8 cellular contexts compared by ENCODE assay signal in the genomic region with DNA sequence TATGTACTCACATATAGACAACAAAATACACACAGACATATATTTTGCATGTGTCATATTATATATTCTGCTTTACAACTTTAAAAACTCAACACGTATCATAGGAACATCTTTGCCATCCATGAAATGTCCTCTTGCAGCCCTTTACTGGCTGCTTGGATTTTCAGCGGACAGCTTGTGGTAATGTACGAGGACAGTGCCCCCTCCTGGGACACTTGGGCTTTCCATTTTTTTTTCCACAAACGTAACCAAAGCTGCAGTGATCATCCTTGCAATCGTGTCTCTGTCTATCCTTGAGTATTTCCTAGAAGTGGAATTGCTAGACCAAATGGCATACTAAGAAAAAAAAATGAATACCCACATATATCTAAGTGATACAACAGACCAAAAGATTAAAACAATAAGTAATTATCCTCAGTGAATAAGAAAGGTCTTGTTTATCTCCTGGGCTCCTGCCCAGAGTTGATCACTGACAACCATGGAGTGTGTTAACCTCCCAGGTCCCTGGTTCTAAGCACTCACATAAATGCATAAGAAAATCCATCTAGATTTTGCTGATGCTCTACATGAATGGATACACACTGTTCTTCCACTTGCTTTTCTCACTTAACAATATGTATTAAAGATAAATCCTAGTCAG. TPM values are rescaled to one million over a fixed set of nuclear protein-coding genes. Genes with fewer than 3 reads are reported as not detected.
DNase-seq lines count a peak whose midpoint lies in the region; ATAC-seq and TF ChIP-seq lines count a peak whose summit lies in the region.

No MANE protein-coding gene starts in this region.

- H3K9me3 Mint-ChIP-seq in osteocyte (ENCODE audit: unreplicated experiment) = no peaks in the 10 kb centered on the region

- no peak for ATAC-seq in GM18861 (IDR thresholded peaks at IDR 0.05; ENCODE audit: unreplicated experiment)

- DNase-seq in Ammon's horn (ENCODE audit: low spot score) (peak; percentile 84), HEK293T (ENCODE audit: extremely low spot score) (peak; percentile 64), SK-MEL-5 (ENCODE audit: low read depth, low spot score) (peak; percentile 70), fibroblast of peridontal ligament (ENCODE audit: extremely low read depth) (peak; percentile 81), osteocyte (ENCODE audit: extremely low spot score, unreplicated experiment) (no peak), NCI-H2029 treated with DMSO at 0.1 percent for 48 hours (lab: John Stamatoyannopoulos, UW) (no peak)
- DNase-seq in stimulated activated naive CD4-positive, alpha-beta T cell treated with Interleukin-2 at 50 U/mL for 16 hours (lab: John Stamatoyannopoulos, UW) = no peak

- H3K27ac Mint-ChIP-seq in osteocyte (ENCODE audit: unreplicated experiment) = no peak overlapping the region

- H3K27me3 Mint-ChIP-seq in osteocyte (ENCODE audit: unreplicated experiment) = no peaks in the 10 kb centered on the region

- CTCF ChIA-PET in HEK293T (lab: Yijun Ruan, JAX) = interaction anchor here (0.6 to 1.1 kb wide), 2 partner anchors 14 to 31 kb away, joined by 3 read pairs; no protein-coding TSS in a partner anchor

- peak; percentile 84 for TF ChIP-seq CTCF in osteocyte (IDR thresholded peaks at IDR 0.05)

- POLR2A ChIA-PET in HEK293T (lab: Yijun Ruan, JAX) = no interaction called here

- peaks cover 1% of the 10 kb centered on the region for H3K36me3 Mint-ChIP-seq in osteocyte (ENCODE audit: unreplicated experiment)

- H3K4me1 Mint-ChIP-seq in osteocyte (ENCODE audit: unreplicated experiment) = peaks cover 7% of the 10 kb centered on the region

- H3K4me3 Mint-ChIP-seq in osteocyte (ENCODE audit: unreplicated experiment) = no peak overlapping the region

- in situ Hi-C loops in SK-MEL-5 (cut with HindIII; ENCODE audit: low pct_unique_long_range_greater_than_20kb, low sequenced_read_pairs) = no loop called here

TF ChIP-seq in HEK293T, 16 proteins besides CTCF, POLR2A, EP300 and RAD21:
- TF ChIP-seq BHLHE40 (IDR thresholded peaks at IDR 0.05; ENCODE audit: borderline replicate concordance) = no peak
TF ChIP-seq in HEK293T: peak in this region for 0.

RNA-seq across cellular contexts. Expression of a gene that starts 18.1 kb away (rescaled TPM):
- not detected in 2 replicates for total RNA-seq in SK-MEL-5 (2014; rRNA removed; shearing (Covaris generic))
- not detected in 2 replicates for polyA plus RNA-seq in SK-MEL-5 (2015; cell fraction: cytosol; rRNA removed)
- polyA plus RNA-seq in SK-MEL-5 (2015; cell fraction: nucleus; rRNA removed) = not detected in 2 replicates
- total RNA-seq in osteocyte = 7.7 and 8.5 TPM in 2 replicates

RNA-seq across cellular contexts. Expression of a gene that starts 24.2 kb away (rescaled TPM):
- 0.19 TPM in 1 of 2 replicates, not detected in the other for total RNA-seq in SK-MEL-5 (2014; rRNA removed; shearing (Covaris generic))
- 0.30 TPM in 1 of 2 replicates, not detected in the other for polyA plus RNA-seq in SK-MEL-5 (2015; cell fraction: cytosol; rRNA removed)
- polyA plus RNA-seq in SK-MEL-5 (2015; cell fraction: nucleus; rRNA removed) = 0.53 TPM in 1 of 2 replicates, not detected in the other
- total RNA-seq in osteocyte = not detected in 2 replicates

Comparison
In these comparisons a context has a peak if more than half of its experiments do, and no peak if none do; other contexts are left out.
1. DNase-seq: peak in Ammon's horn (single experiment), HEK293T (single experiment), SK-MEL-5 (single experiment) and fibroblast of peridontal ligament (single experiment); none in osteocyte (single experiment), stimulated activated naive CD4-positive, alpha-beta T cell treated with Interleukin-2 at 50 U/mL for 16 hours (single experiment) and NCI-H2029 treated with DMSO at 0.1 percent for 48 hours (single experiment).